In the genomic region with DNA sequence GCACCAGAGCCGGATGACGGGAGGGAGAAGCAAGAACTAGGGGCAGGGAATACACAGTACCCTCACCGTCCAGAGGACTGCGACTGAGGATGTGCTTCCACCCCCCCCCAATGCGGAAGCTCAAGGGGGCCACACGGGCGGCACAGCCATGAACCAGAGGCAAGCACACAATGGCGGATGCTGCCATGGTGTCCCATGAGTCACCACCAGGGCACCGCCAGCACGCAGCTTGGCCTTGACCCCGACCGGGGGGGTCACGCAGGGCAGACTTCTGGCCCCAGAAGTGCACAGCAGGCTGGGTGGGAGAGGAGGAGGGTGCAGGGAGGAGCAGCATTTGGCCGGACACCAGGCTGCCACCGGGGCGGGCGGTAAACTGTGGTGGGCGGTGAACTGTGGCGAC, we compare ENCODE assay signal across 7 cellular contexts.
"Had no signal": no experiment of that assay in that cellular context is flagged by ENCODE, and none has a peak within 500 bp of the region (broad histone marks: within the 10 kb centered on the region; RNA-seq: fewer than 3 reads in every experiment).

No MANE protein-coding gene starts in this region.

- H3K27ac ChIP-seq: HL-60 had no signal

- DNase-seq: HFFc6, KBM-7 had no signal

- H3K9me3 ChIP-seq: HAP-1 had no signal

- H3K4me3 ChIP-seq: GM23338, HAP-1 had no signal

- H3K36me3 ChIP-seq: HAP-1 had no signal

- H3K4me1 ChIP-seq: HAP-1 had no signal

- ATAC-seq: GM23338, HCT116, HepG2 had no signal
